ENCODE assay signal across 1 cellular context in genomic region chr1:108801101-108801500, GRCh38.
TF ChIP-seq lines count a peak whose summit lies in the region.

No MANE protein-coding gene starts in this region.

TF ChIP-seq in K562, 482 proteins besides CTCF, POLR2A, EP300 and RAD21:
- TF ChIP-seq EWSR1 (IDR thresholded peaks at IDR 0.05; ENCODE audit: borderline replicate concordance, low read depth, partially characterized antibody) (no peak), ATF3 (IDR thresholded peaks at IDR 0.05) (peak; percentile 38; the same call in 1 of the 2 replicates), ATF3 (CRISPR knock-in tag; conservative IDR thresholded peaks at IDR 0.05) (no peak)
